ENCODE assay signal across 10 cellular contexts in genomic region chr10:124727389-124727960, GRCh38. TPM values are rescaled to one million over a fixed set of nuclear protein-coding genes. Genes with fewer than 3 reads are reported as not detected.
A peak's percentile ranks its signal among the peaks of the same experiment; 100 is the strongest.
DNase-seq lines count a peak whose midpoint lies in the region; ATAC-seq and TF ChIP-seq lines count a peak whose summit lies in the region.
"Had no signal": no experiment of that assay in that cellular context is flagged by ENCODE, and none has a peak within 500 bp of the region (broad histone marks: within the 10 kb centered on the region; RNA-seq: fewer than 3 reads in every experiment).

No MANE protein-coding gene starts in this region.

- ATAC-seq in body of pancreas = peak; percentile 39
- ATAC-seq in naive thymus-derived CD4-positive, alpha-beta T cell = no peak
- ATAC-seq in HG02973 (IDR thresholded peaks at IDR 0.05; ENCODE audit: unreplicated experiment) = no peak
- ATAC-seq in GM21717 (IDR thresholded peaks at IDR 0.05; ENCODE audit: unreplicated experiment) = no peak
- ATAC-seq: activated CD8-positive, alpha-beta memory T cell treated with anti-CD3 and anti-CD28 coated beads, Interleukin-2, amount 10 ng/mL, durations not matched to agents 7 days and 5 days had no signal

- H3K27ac ChIP-seq in body of pancreas (peak overlapping the region in 2 of 4 donors; percentile 50 to 78), tibial nerve (peak overlapping the region; percentile 83 to 98 (median 91))
- peak overlapping the region; percentile 56 for H3K27ac ChIP-seq in naive thymus-derived CD4-positive, alpha-beta T cell (ENCODE audit: low read depth, low read length)
- H3K27ac ChIP-seq: SK-N-MC had no signal

- H3K4me3 ChIP-seq in body of pancreas (no peak overlapping the region), tibial nerve (no peak overlapping the region)
- no peak overlapping the region for H3K4me3 ChIP-seq in naive thymus-derived CD4-positive, alpha-beta T cell (ENCODE audit: low read length)
- H3K4me3 ChIP-seq: SK-N-MC had no signal

- H3K27ac Mint-ChIP-seq in activated naive CD4-positive, alpha-beta T cell treated with anti-CD3 and anti-CD28 coated beads, Interleukin-2, amount 10 ng/mL, durations not matched to agents 7 days and 5 days = peak overlapping the region; percentile 7
- H3K27ac Mint-ChIP-seq in naive thymus-derived CD4-positive, alpha-beta T cell = peak overlapping the region in 7 of 9 donors; percentile 85 to 99 (median 92)

- no peaks in the 10 kb centered on the region for H3K27me3 Mint-ChIP-seq in activated naive CD4-positive, alpha-beta T cell treated with anti-CD3 and anti-CD28 coated beads, Interleukin-2, amount 10 ng/mL, durations not matched to agents 7 days and 5 days
- no peaks in the 10 kb centered on the region for H3K27me3 Mint-ChIP-seq in naive thymus-derived CD4-positive, alpha-beta T cell
- H3K27me3 Mint-ChIP-seq: activated CD8-positive, alpha-beta memory T cell treated with anti-CD3 and anti-CD28 coated beads, Interleukin-2, amount 10 ng/mL, durations not matched to agents 7 days and 5 days had no signal

- no peak for TF ChIP-seq EP300 in tibial nerve (IDR thresholded peaks at IDR 0.05)

- H3K9me3 ChIP-seq in body of pancreas (no peaks in the 10 kb centered on the region), tibial nerve (no peaks in the 10 kb centered on the region)
- H3K9me3 ChIP-seq in naive thymus-derived CD4-positive, alpha-beta T cell (ENCODE audit: control insufficient read depth in 2 of 3, low read length in 3 of 3) = no peaks in the 10 kb centered on the region

- CTCF ChIA-PET in activated naive CD4-positive, alpha-beta T cell treated with anti-CD3 and anti-CD28 coated beads, Interleukin-2, amount 10 ng/mL, durations not matched to agents 7 days and 5 days (lab: Charles Lee) = interaction anchor here (1.3 to 1.4 kb wide), 2 partner anchors 8 to 53 kb away, joined by 3 to 8 read pairs; no protein-coding TSS in a partner anchor
- CTCF ChIA-PET in naive thymus-derived CD4-positive, alpha-beta T cell (lab: Charles Lee) = interaction anchor here (0.9 to 13.1 kb wide), 5 partner anchors 8 to 103 kb away, joined by 3 to 150 read pairs (median 5); no protein-coding TSS in a partner anchor

- H3K36me3 ChIP-seq in body of pancreas (replicated peaks in 1 of 2; ENCODE audit: insufficient read depth in 1 of 2, low read depth in 2 of 2) = no peaks in the 10 kb centered on the region
- no peaks in the 10 kb centered on the region for H3K36me3 ChIP-seq in naive thymus-derived CD4-positive, alpha-beta T cell (ENCODE audit: control insufficient read depth in 2 of 3, insufficient read depth in 3 of 3, low read length in 3 of 3)
- no peaks in the 10 kb centered on the region for H3K36me3 ChIP-seq in tibial nerve

- no peak for DNase-seq in activated naive CD4-positive, alpha-beta T cell treated with anti-CD3 and anti-CD28 coated beads, Interleukin-2, amount 10 ng/mL, durations not matched to agents 7 days and 5 days
- DNase-seq in activated naive CD4-positive, alpha-beta T cell treated with anti-CD3 and anti-CD28 coated beads, Interleukin-2, amount 50 U/mL, for 16 hours = no peak
- no peak for DNase-seq in body of pancreas
- no peak for DNase-seq in naive thymus-derived CD4-positive, alpha-beta T cell
- no peak for DNase-seq in tibial nerve (ENCODE audit: low spot score in 2 of 2)
- DNase-seq in A172 (ENCODE audit: low spot score) = no peak
- DNase-seq: activated CD8-positive, alpha-beta memory T cell treated with anti-CD3 and anti-CD28 coated beads, Interleukin-2, amount 10 ng/mL, durations not matched to agents 7 days and 5 days had no signal

- H3K27me3 ChIP-seq in body of pancreas = no peaks in the 10 kb centered on the region
- H3K27me3 ChIP-seq in naive thymus-derived CD4-positive, alpha-beta T cell (ENCODE audit: control insufficient read depth in 2 of 2, insufficient read depth in 2 of 2, low read length in 2 of 2) = no peaks in the 10 kb centered on the region
- no peaks in the 10 kb centered on the region for H3K27me3 ChIP-seq in tibial nerve

- 39% methylated on average over 6 of the region's 6 CpGs for WGBS in body of pancreas, 2 donors
- WGBS in tibial nerve, 2 donors = 59 to 68% methylated on average over 6 of the region's 6 CpGs

- intact Hi-C loops in body of pancreas (cut with DNase I) = no loop called here
- intact Hi-C loops in naive thymus-derived CD4-positive, alpha-beta T cell (cut with micrococcal nuclease) = no loop called here

- H3K36me3 Mint-ChIP-seq in activated naive CD4-positive, alpha-beta T cell treated with anti-CD3 and anti-CD28 coated beads, Interleukin-2, amount 10 ng/mL, durations not matched to agents 7 days and 5 days = peaks cover 39% of the 10 kb centered on the region
- H3K36me3 Mint-ChIP-seq in naive thymus-derived CD4-positive, alpha-beta T cell = peaks cover 0 to 29% (median 4%) of the 10 kb centered on the region in 5 donors

- TF ChIP-seq POLR2A in body of pancreas (IDR thresholded peaks at IDR 0.05) (no peak), tibial nerve (IDR thresholded peaks at IDR 0.05) (no peak)

- H3K4me1 ChIP-seq in body of pancreas = peaks cover 41% of the 10 kb centered on the region
- H3K4me1 ChIP-seq in naive thymus-derived CD4-positive, alpha-beta T cell (ENCODE audit: control insufficient read depth in 2 of 2, insufficient read depth in 2 of 2, low read length in 2 of 2) = peaks cover 80 to 97% of the 10 kb centered on the region in 2 donors
- H3K4me1 ChIP-seq in tibial nerve = peaks cover 2 to 100% (median 93%) of the 10 kb centered on the region in 4 donors

- H3K4me3 Mint-ChIP-seq in activated naive CD4-positive, alpha-beta T cell treated with anti-CD3 and anti-CD28 coated beads, Interleukin-2, amount 10 ng/mL, durations not matched to agents 7 days and 5 days = no peak overlapping the region
- peak overlapping the region in 7 of 10 donors; percentile 29 to 87 (median 76) for H3K4me3 Mint-ChIP-seq in naive thymus-derived CD4-positive, alpha-beta T cell
- H3K4me3 Mint-ChIP-seq: activated CD8-positive, alpha-beta memory T cell treated with anti-CD3 and anti-CD28 coated beads, Interleukin-2, amount 10 ng/mL, durations not matched to agents 7 days and 5 days had no signal

- POLR2A ChIA-PET in naive thymus-derived CD4-positive, alpha-beta T cell (lab: Charles Lee) = interaction anchor here (1.0 to 17.4 kb wide), 6 partner anchors 7 to 108 kb away, joined by 3 to 271 read pairs (median 18); no protein-coding TSS in a partner anchor

- no peaks in the 10 kb centered on the region for H3K9me3 Mint-ChIP-seq in activated naive CD4-positive, alpha-beta T cell treated with anti-CD3 and anti-CD28 coated beads, Interleukin-2, amount 10 ng/mL, durations not matched to agents 7 days and 5 days
- no peaks in the 10 kb centered on the region for H3K9me3 Mint-ChIP-seq in naive thymus-derived CD4-positive, alpha-beta T cell

- H3K4me1 Mint-ChIP-seq in activated naive CD4-positive, alpha-beta T cell treated with anti-CD3 and anti-CD28 coated beads, Interleukin-2, amount 10 ng/mL, durations not matched to agents 7 days and 5 days = peaks cover 84% of the 10 kb centered on the region
- peaks cover 58 to 100% (median 82%) of the 10 kb centered on the region in 7 donors for H3K4me1 Mint-ChIP-seq in naive thymus-derived CD4-positive, alpha-beta T cell

- TF ChIP-seq CTCF in body of pancreas (IDR thresholded peaks at IDR 0.05) (no peak), tibial nerve (IDR thresholded peaks at IDR 0.05) (no peak)

RNA-seq across cellular contexts. Expression of gene FAM53B, which starts 16.7 kb away (rescaled TPM):
- total RNA-seq in body of pancreas (10 to 100 TPM; 17.1 to 21.1 TPM), tibial nerve (10 to 100 TPM; 60.8 to 84.8 (median 78.8) TPM)
- 10 to 100 TPM; 25.5 to 51.5 (median 28.6) TPM for total RNA-seq in naive thymus-derived CD4-positive, alpha-beta T cell
- 10 to 100 TPM in 1 of 2 donors, 1 to 10 TPM in 1; 3.9 to 18.8 TPM for polyA plus RNA-seq in naive thymus-derived CD4-positive, alpha-beta T cell
- total RNA-seq in A172 (2014; rRNA removed; shearing (Covaris generic)) = 8.5 and 8.7 TPM in 2 replicates
